ENCODE assay signal across 8 cellular contexts in the genomic region with DNA sequence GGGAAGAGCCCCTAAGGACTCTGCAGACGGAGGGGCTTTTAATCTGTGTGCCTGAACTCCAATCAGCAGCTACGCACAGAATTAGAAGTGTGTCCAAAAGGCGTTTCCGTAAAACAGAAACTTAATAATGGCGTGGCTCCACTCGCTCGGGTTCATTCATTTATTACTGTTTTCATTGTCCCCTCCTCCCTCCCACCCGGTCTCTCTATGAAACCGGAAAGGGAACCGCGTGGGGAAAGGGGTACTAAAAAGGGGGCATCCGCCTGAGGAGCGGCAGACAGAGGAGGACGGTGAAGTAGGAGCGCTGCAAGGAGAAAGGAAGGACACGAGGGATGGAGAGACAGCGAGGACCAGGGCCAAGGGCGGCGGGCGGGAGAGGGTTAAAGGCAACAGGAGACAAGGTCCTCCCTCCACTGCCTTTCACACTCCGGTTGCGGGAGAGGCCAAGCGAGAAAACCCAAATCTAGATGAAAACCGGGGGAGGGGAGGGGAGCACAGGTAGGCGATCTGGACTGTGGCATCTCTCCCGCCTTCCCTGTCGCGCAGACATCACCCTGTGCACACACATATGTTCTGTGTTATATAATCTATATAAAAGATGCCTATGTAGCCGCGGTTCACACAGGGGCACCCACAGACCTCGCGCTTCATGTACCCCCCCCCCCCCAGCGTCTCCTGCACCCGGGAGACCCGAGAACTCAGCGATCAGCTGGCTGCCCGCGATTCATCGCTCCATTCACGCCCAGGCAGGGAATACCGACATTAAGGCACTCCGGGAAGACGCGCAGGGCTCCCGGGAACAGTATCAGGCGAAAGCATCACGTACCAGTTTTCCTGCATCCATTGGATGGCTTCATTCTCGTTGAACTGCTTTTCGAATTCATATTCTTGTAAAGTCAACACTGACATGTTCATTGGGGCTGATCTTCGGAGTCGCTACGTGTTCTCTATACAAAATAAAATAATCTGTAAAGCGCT. TPM values are rescaled to one million over a fixed set of nuclear protein-coding genes. Genes with fewer than 3 reads are reported as not detected.
DNase-seq lines count a peak whose midpoint lies in the region; ATAC-seq and TF ChIP-seq lines count a peak whose summit lies in the region.

No MANE protein-coding gene starts in this region.

- H3K9me3 Mint-ChIP-seq in stimulated activated effector memory CD8-positive, alpha-beta T cell treated with anti-CD3 and anti-CD28 coated beads, Interleukin-12 subunit alpha, Interleukin-12 subunit beta, amount 100 ng/mL, for 72 hours = no peaks in the 10 kb centered on the region

- peak overlapping the region; percentile 88 for H3K4me3 Mint-ChIP-seq in stimulated activated effector memory CD8-positive, alpha-beta T cell treated with anti-CD3 and anti-CD28 coated beads, Interleukin-12 subunit alpha, Interleukin-12 subunit beta, amount 100 ng/mL, for 72 hours

- H3K4me1 ChIP-seq in mucosa of descending colon (ENCODE audit: low read depth) = peaks cover 21% of the 10 kb centered on the region

- ATAC-seq in HG03039 (IDR thresholded peaks at IDR 0.05; ENCODE audit: unreplicated experiment) (peak; percentile 3), mucosa of descending colon (peak; percentile 12)
- ATAC-seq in stimulated activated effector memory CD8-positive, alpha-beta T cell treated with anti-CD3 and anti-CD28 coated beads, Interleukin-12 subunit alpha, Interleukin-12 subunit beta, amount 100 ng/mL, for 72 hours = peak; percentile 47

- H3K9me3 ChIP-seq in mucosa of descending colon = no peaks in the 10 kb centered on the region

- peak overlapping the region; percentile 64 for H3K4me3 ChIP-seq in GM12864 (ENCODE audit: low read depth, low read length)
- H3K4me3 ChIP-seq in mucosa of descending colon = peak overlapping the region; percentile 89

- TF ChIP-seq CTCF in GM12864 (IDR thresholded peaks at IDR 0.05; ENCODE audit: low read depth, low read length, missing control alignments) (no peak), mucosa of descending colon (IDR thresholded peaks at IDR 0.05) (no peak)

- H3K4me1 Mint-ChIP-seq in stimulated activated effector memory CD8-positive, alpha-beta T cell treated with anti-CD3 and anti-CD28 coated beads, Interleukin-12 subunit alpha, Interleukin-12 subunit beta, amount 100 ng/mL, for 72 hours = peaks cover 36% of the 10 kb centered on the region

- H3K36me3 Mint-ChIP-seq in stimulated activated effector memory CD8-positive, alpha-beta T cell treated with anti-CD3 and anti-CD28 coated beads, Interleukin-12 subunit alpha, Interleukin-12 subunit beta, amount 100 ng/mL, for 72 hours = peaks cover 25% of the 10 kb centered on the region

- peak overlapping the region; percentile 96 for H3K27ac Mint-ChIP-seq in stimulated activated effector memory CD8-positive, alpha-beta T cell treated with anti-CD3 and anti-CD28 coated beads, Interleukin-12 subunit alpha, Interleukin-12 subunit beta, amount 100 ng/mL, for 72 hours

- H3K36me3 ChIP-seq in mucosa of descending colon (ENCODE audit: low read depth) = no peaks in the 10 kb centered on the region

- intact Hi-C loops in mucosa of descending colon (cut with DNase I, micrococcal nuclease) = no loop called here

- DNase-seq in GM12864 (ENCODE audit: low read depth) (no peak), NOMO-1 treated with DMSO at 0.1 percent for 48 hours (lab: John Stamatoyannopoulos, UW; ENCODE audit: unreplicated experiment) (peak; percentile 58), activated T-cell treated with anti-CD3 and anti-CD28 coated beads for 4 hours (peak; percentile 38), epidermal melanocyte (ENCODE audit: insufficient read length, low spot score) (peak; percentile 43), mucosa of descending colon (peak; percentile 62 to 76 (median 71)), NCI-H128 (lab: John Stamatoyannopoulos, UW; ENCODE audit: unreplicated experiment) (no peak)
- peak; percentile 30 to 82 for DNase-seq in stimulated activated effector memory CD8-positive, alpha-beta T cell treated with anti-CD3 and anti-CD28 coated beads, Interleukin-12 subunit alpha, Interleukin-12 subunit beta, amount 100 ng/mL, for 72 hours (ENCODE audit: low spot score in 2 of 2)

RNA-seq across cellular contexts. Expression of gene ELOVL6, which starts 0.7 kb away (rescaled TPM):
- total RNA-seq in mucosa of descending colon = 10 to 100 TPM; 21.8 to 59.8 (median 50.3) TPM

Comparison
In these comparisons a context has a peak if more than half of its experiments do, and no peak if none do; other contexts are left out.
1. DNase-seq: peak in NOMO-1 treated with DMSO at 0.1 percent for 48 hours (single experiment), activated T-cell treated with anti-CD3 and anti-CD28 coated beads for 4 hours (single experiment), epidermal melanocyte (single experiment), mucosa of descending colon (3 of 3) and stimulated activated effector memory CD8-positive, alpha-beta T cell treated with anti-CD3 and anti-CD28 coated beads, Interleukin-12 subunit alpha, Interleukin-12 subunit beta, amount 100 ng/mL, for 72 hours (2 of 2); none in GM12864 (single experiment) and NCI-H128 (single experiment).
2. Peak in every context shown above with its lines, with median percentiles within 50 percentile points of each other: ATAC-seq.